ENCODE assay signal across 26 cellular contexts in genomic region chr14:75262641-75263040, GRCh38.
"Had no signal": no experiment of that assay in that cellular context is flagged by ENCODE, and none has a peak within 500 bp of the region (broad histone marks: within the 10 kb centered on the region; RNA-seq: fewer than 3 reads in every experiment).

No MANE protein-coding gene starts in this region.

- H3K9me3 Mint-ChIP-seq: endodermal cell; nephron progenitor cell; stimulated activated naive B cell treated with anti-CD40 and anti-IgM and Interleukin-4, amounts not matched to agents 10 μg/mL and 1 μg/mL and 100 μg/mL, for 72 hours; stimulated activated naive CD8-positive, alpha-beta T cell treated with anti-CD3 and anti-CD28 coated beads, Interleukin-15, Interleukin-2, amounts not matched to agents 100 ng/mL and 50 ng/mL, for 24 hours had no signal

- H3K9me3 ChIP-seq: gastroesophageal sphincter, heart right ventricle, left lung, pancreas, right atrium auricular region, thoracic aorta, tibial nerve, vagina had no signal

- DNase-seq: dorsolateral prefrontal cortex; effector CD4-positive, alpha-beta T cell; endodermal cell; foreskin fibroblast; heart right ventricle; hippocampal formation; left cardiac atrium; left lung; mesendoderm; naive thymus-derived CD8-positive, alpha-beta T cell; nephron progenitor cell; occipital lobe; pancreas; stimulated activated CD4-positive, alpha-beta T cell treated with anti-CD3 and anti-CD28 coated beads, Interleukin-15, amount 100 ng/mL, for 24 hours; stimulated activated CD4-positive, alpha-beta T cell treated with anti-CD3 and anti-CD28 coated beads, Interleukin-2, amount 100 ng/mL, for 48 hours; stimulated activated naive B cell treated with anti-CD40 and anti-IgM and Interleukin-4, amounts not matched to agents 10 μg/mL and 1 μg/mL and 100 μg/mL, for 72 hours had no signal

- H3K4me3 Mint-ChIP-seq: endodermal cell; naive thymus-derived CD8-positive, alpha-beta T cell; nephron progenitor cell; stimulated activated naive B cell treated with anti-CD40 and anti-IgM and Interleukin-4, amounts not matched to agents 10 μg/mL and 1 μg/mL and 100 μg/mL, for 72 hours; stimulated activated naive CD8-positive, alpha-beta T cell treated with anti-CD3 and anti-CD28 coated beads, Interleukin-15, Interleukin-2, amounts not matched to agents 100 ng/mL and 50 ng/mL, for 24 hours had no signal

- H3K27ac Mint-ChIP-seq: endodermal cell; nephron progenitor cell; progenitor cell of endocrine pancreas; stimulated activated naive B cell treated with anti-CD40 and anti-IgM and Interleukin-4, amounts not matched to agents 10 μg/mL and 1 μg/mL and 100 μg/mL, for 72 hours; stimulated activated naive CD8-positive, alpha-beta T cell treated with anti-CD3 and anti-CD28 coated beads, Interleukin-15, Interleukin-2, amounts not matched to agents 100 ng/mL and 50 ng/mL, for 24 hours had no signal

- H3K4me3 ChIP-seq: dorsolateral prefrontal cortex, gastroesophageal sphincter, heart right ventricle, left lung, pancreas, right atrium auricular region, skin epidermis, thoracic aorta, tibial nerve, vagina had no signal

- H3K27me3 ChIP-seq: dorsolateral prefrontal cortex, gastroesophageal sphincter, heart right ventricle, left lung, pancreas, right atrium auricular region, tibial nerve, vagina had no signal

- H3K36me3 ChIP-seq: gastroesophageal sphincter, heart right ventricle, left lung, pancreas, right atrium auricular region, thoracic aorta, tibial nerve, vagina had no signal

- ATAC-seq: esophagus mucosa; gastroesophageal sphincter; heart right ventricle; left cardiac atrium; left lung; naive thymus-derived CD8-positive, alpha-beta T cell; pancreas; stimulated activated naive B cell treated with anti-CD40 and anti-IgM and Interleukin-4, amounts not matched to agents 10 μg/mL and 1 μg/mL and 100 μg/mL, for 72 hours had no signal

- H3K27me3 Mint-ChIP-seq: progenitor cell of endocrine pancreas; stimulated activated naive B cell treated with anti-CD40 and anti-IgM and Interleukin-4, amounts not matched to agents 10 μg/mL and 1 μg/mL and 100 μg/mL, for 72 hours had no signal

- H3K27ac ChIP-seq: dorsolateral prefrontal cortex, epithelial cell of prostate, gastroesophageal sphincter, heart right ventricle, left lung, pancreas, right atrium auricular region, thoracic aorta, vagina had no signal

- H3K36me3 Mint-ChIP-seq: naive thymus-derived CD8-positive, alpha-beta T cell; stimulated activated naive B cell treated with anti-CD40 and anti-IgM and Interleukin-4, amounts not matched to agents 10 μg/mL and 1 μg/mL and 100 μg/mL, for 72 hours had no signal
